Comparison of ENCODE assay signal across 24 cellular contexts in the genomic region with DNA sequence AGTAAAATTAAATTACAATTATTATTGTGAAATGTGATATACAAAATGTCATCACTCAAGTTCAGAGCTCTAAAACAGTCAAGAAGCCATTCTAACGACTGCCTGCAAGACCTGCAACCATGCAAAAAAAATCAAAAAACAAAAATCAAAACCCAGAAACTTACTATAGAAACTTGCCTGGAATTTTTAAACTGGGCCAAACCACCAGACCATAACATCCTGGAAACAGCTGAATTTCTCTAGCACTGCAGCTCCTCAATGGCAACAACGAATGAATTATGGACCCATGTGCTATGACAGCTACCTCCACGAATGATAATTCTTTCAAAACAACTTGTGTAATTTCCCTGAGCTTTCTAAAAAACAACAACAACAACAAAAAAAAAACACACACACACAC.
DNase-seq lines count a peak whose midpoint lies in the region; ATAC-seq and TF ChIP-seq lines count a peak whose summit lies in the region.
"Had no signal": no experiment of that assay in that cellular context is flagged by ENCODE, and none has a peak within 500 bp of the region (broad histone marks: within the 10 kb centered on the region; RNA-seq: fewer than 3 reads in every experiment).

No MANE protein-coding gene starts in this region.

- no peaks in the 10 kb centered on the region for H3K27me3 ChIP-seq in foreskin keratinocyte

- H3K4me1 ChIP-seq in foreskin keratinocyte: no peaks in the 10 kb centered on the region

- no peaks in the 10 kb centered on the region for H3K36me3 Mint-ChIP-seq in endothelial cell (ENCODE audit: low read depth, unreplicated experiment)
- H3K36me3 Mint-ChIP-seq: activated naive CD8-positive, alpha-beta T cell; CD14-positive monocyte had no signal

- ATAC-seq in foreskin keratinocyte (no peak), HG03175 (IDR thresholded peaks at IDR 0.05; ENCODE audit: unreplicated experiment) (no peak)
- ATAC-seq: activated CD8-positive, alpha-beta T cell treated with anti-CD3 and anti-CD28 coated beads for 36 hours; GM12878; GM23338; SK-N-SH treated with all-trans-retinoic acid at 6 μM for 48 hours had no signal

- TF ChIP-seq EP300 in Ishikawa (IDR thresholded peaks at IDR 0.05; ENCODE audit: borderline replicate concordance): no peak

- no peak overlapping the region for H3K27ac ChIP-seq in foreskin keratinocyte

- H3K4me3 ChIP-seq in choroid plexus epithelial cell (ENCODE audit: low read depth, low read length): no peak overlapping the region
- H3K4me3 ChIP-seq: GM12878, GM23338 had no signal

- H3K9me3 Mint-ChIP-seq in endothelial cell (ENCODE audit: unreplicated experiment): no peaks in the 10 kb centered on the region
- H3K9me3 Mint-ChIP-seq: activated CD8-positive, alpha-beta T cell treated with anti-CD3 and anti-CD28 coated beads for 36 hours; activated T-helper 2 cell treated with anti-CD3 and anti-CD28 coated beads, Interferon-gamma antibody, Interleukin-2, Interleukin-4, amounts not matched to agents 10 μg/mL and 5 μg/mL and 100 μg/mL, durations not matched to agents 14 hours and 24 hours and 36 hours; GM23338; HFFc6; nephron progenitor cell had no signal

- no peak for TF ChIP-seq POLR2A in erythroblast (IDR thresholded peaks at IDR 0.05; ENCODE audit: low read length)

- H3K27ac Mint-ChIP-seq in endothelial cell (ENCODE audit: unreplicated experiment): no peak overlapping the region
- H3K27ac Mint-ChIP-seq: activated CD8-positive, alpha-beta T cell treated with anti-CD3 and anti-CD28 coated beads for 36 hours; activated naive CD8-positive, alpha-beta T cell; activated T-helper 2 cell treated with anti-CD3 and anti-CD28 coated beads, Interferon-gamma antibody, Interleukin-2, Interleukin-4, amounts not matched to agents 10 μg/mL and 5 μg/mL and 100 μg/mL, durations not matched to agents 14 hours and 24 hours and 36 hours; CD14-positive monocyte; GM23338; HFFc6; nephron progenitor cell had no signal

- no peak overlapping the region for H3K4me3 Mint-ChIP-seq in endothelial cell (ENCODE audit: unreplicated experiment)
- H3K4me3 Mint-ChIP-seq: activated CD8-positive, alpha-beta T cell treated with anti-CD3 and anti-CD28 coated beads for 36 hours; activated naive CD8-positive, alpha-beta T cell; CD14-positive monocyte; GM23338; HFFc6; nephron progenitor cell had no signal

- no peak for TF ChIP-seq CTCF in choroid plexus epithelial cell (conservative IDR thresholded peaks at IDR 0.05; ENCODE audit: low read depth, low read length)
- TF ChIP-seq CTCF in endothelial cell (IDR thresholded peaks at IDR 0.05; ENCODE audit: unreplicated experiment): no peak
- TF ChIP-seq CTCF in foreskin keratinocyte (conservative IDR thresholded peaks at IDR 0.05): no peak

- DNase-seq in choroid plexus epithelial cell (ENCODE audit: low read depth) (peak; percentile 48), left kidney (ENCODE audit: low read depth, low spot score) (peak; percentile 41), endothelial cell (ENCODE audit: low spot score) (no peak), foreskin keratinocyte (no peak), erythroblast (lab: John Stamatoyannopoulos, UW) (no peak)
- DNase-seq: activated CD4-positive, alpha-beta T cell treated with anti-CD3 and anti-CD28 coated beads for 1 hour; activated CD8-positive, alpha-beta T cell treated with anti-CD3 and anti-CD28 coated beads for 36 hours; effector CD8-positive, alpha-beta T cell; HFFc6; NCI-H1048; NCI-H510A; nephron progenitor cell; retina; stimulated activated CD4-positive, alpha-beta T cell treated with anti-CD3 and anti-CD28 coated beads, Interleukin-2, amount 100 ng/mL, for 48 hours; T-helper 2 cell; trophoblast cell had no signal

- no peaks in the 10 kb centered on the region for H3K4me1 Mint-ChIP-seq in endothelial cell (ENCODE audit: unreplicated experiment)
- H3K4me1 Mint-ChIP-seq: CD14-positive monocyte, GM23338 had no signal

- peaks cover 1% of the 10 kb centered on the region for H3K27me3 Mint-ChIP-seq in endothelial cell (ENCODE audit: unreplicated experiment)

- no peak for TF ChIP-seq RAD21 in Ishikawa (IDR thresholded peaks at IDR 0.05; ENCODE audit: low read depth)

TF ChIP-seq in Ishikawa, 13 proteins besides CTCF, POLR2A, EP300 and RAD21:
- TF ChIP-seq TAF1 (IDR thresholded peaks at IDR 0.05; ENCODE audit: low read depth) (no peak), TCF12 (IDR thresholded peaks at IDR 0.05; ENCODE audit: low read depth) (no peak), EGR1 (IDR thresholded peaks at IDR 0.05) (no peak), TEAD4 (IDR thresholded peaks at IDR 0.05) (peak; percentile 58; the same call in 1 of the 2 replicates), NFIC (IDR thresholded peaks at IDR 0.05) (peak; percentile 46; the same call in 1 of the 2 replicates), CREB1 (IDR thresholded peaks at IDR 0.05; ENCODE audit: low read depth) (no peak), YY1 (IDR thresholded peaks at IDR 0.05; ENCODE audit: low read depth) (no peak), ZBTB7A (IDR thresholded peaks at IDR 0.05; ENCODE audit: low read depth) (no peak)
- TF ChIP-seq, protein P1, sequence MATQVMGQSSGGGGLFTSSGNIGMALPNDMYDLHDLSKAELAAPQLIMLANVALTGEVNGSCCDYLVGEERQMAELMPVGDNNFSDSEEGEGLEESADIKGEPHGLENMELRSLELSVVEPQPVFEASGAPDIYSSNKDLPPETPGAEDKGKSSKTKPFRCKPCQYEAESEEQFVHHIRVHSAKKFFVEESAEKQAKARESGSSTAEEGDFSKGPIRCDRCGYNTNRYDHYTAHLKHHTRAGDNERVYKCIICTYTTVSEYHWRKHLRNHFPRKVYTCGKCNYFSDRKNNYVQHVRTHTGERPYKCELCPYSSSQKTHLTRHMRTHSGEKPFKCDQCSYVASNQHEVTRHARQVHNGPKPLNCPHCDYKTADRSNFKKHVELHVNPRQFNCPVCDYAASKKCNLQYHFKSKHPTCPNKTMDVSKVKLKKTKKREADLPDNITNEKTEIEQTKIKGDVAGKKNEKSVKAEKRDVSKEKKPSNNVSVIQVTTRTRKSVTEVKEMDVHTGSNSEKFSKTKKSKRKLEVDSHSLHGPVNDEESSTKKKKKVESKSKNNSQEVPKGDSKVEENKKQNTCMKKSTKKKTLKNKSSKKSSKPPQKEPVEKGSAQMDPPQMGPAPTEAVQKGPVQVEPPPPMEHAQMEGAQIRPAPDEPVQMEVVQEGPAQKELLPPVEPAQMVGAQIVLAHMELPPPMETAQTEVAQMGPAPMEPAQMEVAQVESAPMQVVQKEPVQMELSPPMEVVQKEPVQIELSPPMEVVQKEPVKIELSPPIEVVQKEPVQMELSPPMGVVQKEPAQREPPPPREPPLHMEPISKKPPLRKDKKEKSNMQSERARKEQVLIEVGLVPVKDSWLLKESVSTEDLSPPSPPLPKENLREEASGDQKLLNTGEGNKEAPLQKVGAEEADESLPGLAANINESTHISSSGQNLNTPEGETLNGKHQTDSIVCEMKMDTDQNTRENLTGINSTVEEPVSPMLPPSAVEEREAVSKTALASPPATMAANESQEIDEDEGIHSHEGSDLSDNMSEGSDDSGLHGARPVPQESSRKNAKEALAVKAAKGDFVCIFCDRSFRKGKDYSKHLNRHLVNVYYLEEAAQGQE (IDR thresholded peaks at IDR 0.05; ENCODE audit: low read depth): no peak
- TF ChIP-seq, protein P2, sequence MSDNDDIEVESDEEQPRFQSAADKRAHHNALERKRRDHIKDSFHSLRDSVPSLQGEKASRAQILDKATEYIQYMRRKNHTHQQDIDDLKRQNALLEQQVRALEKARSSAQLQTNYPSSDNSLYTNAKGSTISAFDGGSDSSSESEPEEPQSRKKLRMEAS (IDR thresholded peaks at IDR 0.05): peak; percentile 10; the same call in 1 of the 2 replicates

Comparison
In these comparisons a context has a peak if more than half of its experiments do, and no peak if none do; other contexts are left out.
1. DNase-seq: peak in choroid plexus epithelial cell (single experiment) and left kidney (single experiment); none in endothelial cell (single experiment), foreskin keratinocyte (0 of 2) and erythroblast (0 of 2).